10 cellular contexts compared by ENCODE assay signal in genomic region chr14:52124791-52125661, GRCh38. TPM values are rescaled to one million over a fixed set of nuclear protein-coding genes. Genes with fewer than 3 reads are reported as not detected.
DNase-seq lines count a peak whose midpoint lies in the region; ATAC-seq and TF ChIP-seq lines count a peak whose summit lies in the region.
"Had no signal": no experiment of that assay in that cellular context is flagged by ENCODE, and none has a peak within 500 bp of the region (broad histone marks: within the 10 kb centered on the region; RNA-seq: fewer than 3 reads in every experiment).

No MANE protein-coding gene starts in this region.

- no peaks in the 10 kb centered on the region for H3K27me3 ChIP-seq in NT2/D1 (ENCODE audit: insufficient read depth, insufficient read length)
- no peaks in the 10 kb centered on the region for H3K27me3 ChIP-seq in parathyroid adenoma (ENCODE audit: control insufficient read depth, insufficient read depth, low read length)
- no peaks in the 10 kb centered on the region for H3K27me3 ChIP-seq in sigmoid colon

- TF ChIP-seq EP300 in sigmoid colon (IDR thresholded peaks at IDR 0.05): no peak

- H3K9ac ChIP-seq in NT2/D1 (ENCODE audit: insufficient read length, low read depth) (no peak overlapping the region), parathyroid adenoma (no peak overlapping the region)

- no peak for ATAC-seq in GM18867 (IDR thresholded peaks at IDR 0.05; ENCODE audit: unreplicated experiment)

- peak overlapping the region; percentile 52 for H3K27ac ChIP-seq in parathyroid adenoma
- peak overlapping the region in 1 of 4 donors; percentile 36 for H3K27ac ChIP-seq in sigmoid colon

- H3K9me3 ChIP-seq in NT2/D1 (ENCODE audit: insufficient read depth, low read length): no peaks in the 10 kb centered on the region; the same call in 1 of the 2 replicates
- H3K9me3 ChIP-seq in parathyroid adenoma (ENCODE audit: control insufficient read depth, low read length): no peaks in the 10 kb centered on the region
- H3K9me3 ChIP-seq in sigmoid colon: no peaks in the 10 kb centered on the region

- DNase-seq in Daoy (ENCODE audit: low read depth): peak; percentile 39
- peak; percentile 39 for DNase-seq in NT2/D1 (ENCODE audit: low read depth, low spot score)
- peak; percentile 54 for DNase-seq in globus pallidus (ENCODE audit: low spot score)
- no peak for DNase-seq in sigmoid colon
- no peak for DNase-seq in ureter (ENCODE audit: low spot score)
- DNase-seq in activated T-cell treated with anti-CD3 and anti-CD28 coated beads, Interleukin-2, amount 50 U/mL, for 1 hour: no peak
- DNase-seq: activated CD4-positive, alpha-beta memory T cell treated with anti-CD3 and anti-CD28 coated beads for 36 hours; NCI-H510A had no signal

- H3K4me3 ChIP-seq in NT2/D1 (ENCODE audit: insufficient read length, low read depth): no peak overlapping the region
- H3K4me3 ChIP-seq in parathyroid adenoma (ENCODE audit: low read depth, low read length): no peak overlapping the region
- H3K4me3 ChIP-seq in sigmoid colon: no peak overlapping the region

- intact Hi-C loops in sigmoid colon (cut with DNase I): loop anchor here (5.0 kb wide), 1 partner anchor 78 kb away; no protein-coding TSS in a partner anchor

- H2AFZ ChIP-seq in parathyroid adenoma: no peak overlapping the region

- H3K4me2 ChIP-seq in parathyroid adenoma (ENCODE audit: low read length): peak overlapping the region; percentile 12

- no peak for TF ChIP-seq CTCF in parathyroid adenoma (IDR thresholded peaks at IDR 0.05)
- TF ChIP-seq CTCF in sigmoid colon (IDR thresholded peaks at IDR 0.05): no peak

- no peak for TF ChIP-seq POLR2A in sigmoid colon (IDR thresholded peaks at IDR 0.05)

- peaks cover 2% of the 10 kb centered on the region for H3K4me1 ChIP-seq in NT2/D1 (ENCODE audit: insufficient read depth, insufficient read length)
- H3K4me1 ChIP-seq in parathyroid adenoma: no peaks in the 10 kb centered on the region
- peaks cover 0 to 21% (median 10%) of the 10 kb centered on the region in 4 donors for H3K4me1 ChIP-seq in sigmoid colon

- H3K79me2 ChIP-seq in parathyroid adenoma: no peaks in the 10 kb centered on the region

- WGBS in sigmoid colon, 2 donors: 62 to 74% methylated on average over 7 of the region's 7 CpGs

- H3K36me3 ChIP-seq in NT2/D1 (ENCODE audit: insufficient read depth, insufficient read length, low read length) (no peaks in the 10 kb centered on the region), parathyroid adenoma (ENCODE audit: control insufficient read depth, insufficient read depth, low read length) (no peaks in the 10 kb centered on the region), sigmoid colon (no peaks in the 10 kb centered on the region)

RNA-seq across cellular contexts. Expression of gene NID2, which starts 56.2 kb away (rescaled TPM):
- total RNA-seq in Daoy (2014; rRNA removed; shearing (Covaris generic)): 6.4 and 9.9 TPM in 2 replicates
- 10 to 100 TPM; 26.4 to 52.9 (median 29.9) TPM for total RNA-seq in sigmoid colon
- 1 to 10 TPM in 2 of 3 donors, under 1 TPM in 1; 0.46 to 9.0 (median 4.8) TPM for polyA plus RNA-seq in sigmoid colon
- 23.5 TPM for total RNA-seq in ureter
- total RNA-seq: activated CD4-positive, alpha-beta memory T cell treated with anti-CD3 and anti-CD28 coated beads for 36 hours had no signal

Comparison
In these comparisons a context has a peak if more than half of its experiments do, and no peak if none do; other contexts are left out.
1. DNase-seq: peak in Daoy (single experiment), NT2/D1 (single experiment) and globus pallidus (single experiment); none in sigmoid colon (single experiment), ureter (single experiment) and activated T-cell treated with anti-CD3 and anti-CD28 coated beads, Interleukin-2, amount 50 U/mL, for 1 hour (single experiment).